ENCODE assay signal across 7 cellular contexts in genomic region chr1:16055613-16056520, GRCh38. TPM values are rescaled to one million over a fixed set of nuclear protein-coding genes. Genes with fewer than 3 reads are reported as not detected.
A peak's percentile ranks its signal among the peaks of the same experiment; 100 is the strongest.
DNase-seq lines count a peak whose midpoint lies in the region; ATAC-seq, FAIRE-seq and TF ChIP-seq lines count a peak whose summit lies in the region.

No MANE protein-coding gene starts in this region.

- peaks cover 0 to 4% of the 10 kb centered on the region in 2 experiments for H3K27me3 ChIP-seq in endothelial cell of umbilical vein (ENCODE audit: control insufficient read depth in 2 of 2, insufficient read depth in 2 of 2, low read length in 2 of 2)

- DNase-seq in GM13977 (ENCODE audit: low spot score) (peak; percentile 95), HTR-8/SVneo (ENCODE audit: insufficient read length, low spot score) (peak; percentile 79), NOMO-1 treated with dmso at 0.1 percent for 144 hours (lab: John Stamatoyannopoulos, UW; ENCODE audit: unreplicated experiment) (peak; percentile 25), endothelial cell of umbilical vein (ENCODE audit: low read depth, low spot score) (peak; percentile 78), mucosa of descending colon (peak; percentile 87 to 95 (median 93))
- peak; percentile 60 to 81 (median 75) for DNase-seq in activated CD8-positive, alpha-beta memory T cell treated with anti-CD3 and anti-CD28 coated beads for 48 hours (ENCODE audit: low read depth in 2 of 3, low spot score in 2 of 3)
- DNase-seq in stimulated activated CD8-positive, alpha-beta memory T cell treated with anti-CD3 and anti-CD28 coated beads, Interleukin-4, amount 100 ng/mL, for 4 hours (ENCODE audit: low read depth in 2 of 2, low spot score in 1 of 2): peak; percentile 69 to 81

- no TSS peak for BruUV-seq in endothelial cell of umbilical vein (replicated peaks; lab: Mats Ljungman, UMichigan)

- H3K36me3 ChIP-seq in endothelial cell of umbilical vein (ENCODE audit: control insufficient read depth in 2 of 2, extremely low read depth in 1 of 2, insufficient read depth in 2 of 2, low read length in 2 of 2) (no peaks in the 10 kb centered on the region), mucosa of descending colon (ENCODE audit: low read depth) (no peaks in the 10 kb centered on the region)

- no peak overlapping the region for H3K27ac ChIP-seq in endothelial cell of umbilical vein (ENCODE audit: insufficient read depth, low read depth, low read length)

- no peaks in the 10 kb centered on the region for H3K79me2 ChIP-seq in endothelial cell of umbilical vein (ENCODE audit: control insufficient read depth, insufficient read depth, low read length)

- H3K4me3 ChIP-seq in endothelial cell of umbilical vein (replicated peaks in 1 of 3; ENCODE audit: insufficient read depth in 1 of 3, low read depth in 1 of 3, low read length in 3 of 3) (no peak overlapping the region), mucosa of descending colon (no peak overlapping the region)

- H2AFZ ChIP-seq in endothelial cell of umbilical vein (ENCODE audit: low read depth, low read length): no peak overlapping the region

- no peaks in the 10 kb centered on the region for H4K20me1 ChIP-seq in endothelial cell of umbilical vein (replicated peaks; ENCODE audit: control insufficient read depth, extremely low read depth, insufficient read depth, low read length)

- no peak for TF ChIP-seq POLR2A in endothelial cell of umbilical vein (IDR thresholded peaks at IDR 0.05; ENCODE audit: low read depth, low read length)

- POLR2A ChIA-PET in endothelial cell of umbilical vein (lab: Charles Lee): no interaction called here

- dilution Hi-C loops in endothelial cell of umbilical vein (cut with MboI; ENCODE audit: extremely low pct_ligation_motif_present, low sequenced_read_pairs): no loop called here

- in situ Hi-C loops in GM13977 (cut with MboI; ENCODE audit: low pct_unique_long_range_greater_than_20kb, low sequenced_read_pairs, unreplicated experiment): no loop called here

- H3K4me2 ChIP-seq in endothelial cell of umbilical vein (ENCODE audit: insufficient read depth, low read length): no peak overlapping the region

- intact Hi-C loops in endothelial cell of umbilical vein (cut with micrococcal nuclease) (loop anchor here (1.0 to 2.0 kb wide), 3 partner anchors 23 to 263 kb away; no protein-coding TSS in a partner anchor), mucosa of descending colon (cut with DNase I, micrococcal nuclease) (loop anchor here (2.0 to 10.0 kb wide), 2 partner anchors 47 to 51 kb away; partner anchors contain the start of gene SRARP (in 1 of the 2))

- CTCF ChIA-PET in endothelial cell of umbilical vein (lab: Charles Lee): interaction anchor here (0.6 to 3.6 kb wide), 9 partner anchors 11 to 264 kb away, joined by 3 to 19 read pairs (median 3); no protein-coding TSS in a partner anchor

- FAIRE-seq in HTR-8/SVneo (lab: Jason Lieb, UNC) (peak; percentile 20), endothelial cell of umbilical vein (lab: Jason Lieb, UNC) (peak; percentile 81)

- H3K9me3 ChIP-seq in endothelial cell of umbilical vein (replicated peaks; ENCODE audit: control insufficient read depth, insufficient read depth, low read length) (no peaks in the 10 kb centered on the region), mucosa of descending colon (no peaks in the 10 kb centered on the region)

- no peaks in the 10 kb centered on the region for H3K4me1 ChIP-seq in endothelial cell of umbilical vein (ENCODE audit: control insufficient read depth, extremely low read depth, insufficient read depth, low read length)
- peaks cover 4% of the 10 kb centered on the region for H3K4me1 ChIP-seq in mucosa of descending colon (ENCODE audit: low read depth)

- TF ChIP-seq CTCF in GM13977 (IDR thresholded peaks at IDR 0.05; ENCODE audit: extremely low read depth, insufficient read depth, missing control alignments) (peak; percentile 97), endothelial cell of umbilical vein (IDR thresholded peaks at IDR 0.05; ENCODE audit: extremely low read depth in 1 of 2, insufficient read depth in 1 of 2, low read depth in 1 of 2, low read length in 2 of 2) (peak; percentile 77 to 95), mucosa of descending colon (IDR thresholded peaks at IDR 0.05) (peak; percentile 95)

- no peak overlapping the region for H3K9ac ChIP-seq in endothelial cell of umbilical vein (replicated peaks; ENCODE audit: extremely low read depth, insufficient read depth, low read length)

- H3K9me1 ChIP-seq in endothelial cell of umbilical vein (replicated peaks; ENCODE audit: control insufficient read depth, extremely low read depth, insufficient read depth, low read length): no peaks in the 10 kb centered on the region

- ATAC-seq in mucosa of descending colon: peak; percentile 94

TF ChIP-seq in endothelial cell of umbilical vein, 7 proteins besides CTCF, POLR2A, EP300 and RAD21:
- TF ChIP-seq EZH2 (IDR thresholded peaks at IDR 0.05; ENCODE audit: borderline replicate concordance, low read depth, low read length, severe bottlenecking) (no peak), GATA2 (IDR thresholded peaks at IDR 0.05; ENCODE audit: insufficient read depth, insufficient read length, low read depth, low read length) (no peak), POLR2AphosphoS5 (IDR thresholded peaks at IDR 0.05; ENCODE audit: insufficient read depth, low read depth, low read length) (no peak), JUN (IDR thresholded peaks at IDR 0.05; ENCODE audit: borderline replicate concordance, insufficient read depth, insufficient read length, low read depth) (no peak), FOS (IDR thresholded peaks at IDR 0.05; ENCODE audit: borderline replicate concordance, insufficient read depth, low read length) (no peak), MYC (IDR thresholded peaks at IDR 0.05; ENCODE audit: low read depth, low read length) (no peak)
- TF ChIP-seq, protein P1, sequence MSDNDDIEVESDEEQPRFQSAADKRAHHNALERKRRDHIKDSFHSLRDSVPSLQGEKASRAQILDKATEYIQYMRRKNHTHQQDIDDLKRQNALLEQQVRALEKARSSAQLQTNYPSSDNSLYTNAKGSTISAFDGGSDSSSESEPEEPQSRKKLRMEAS (IDR thresholded peaks at IDR 0.05; ENCODE audit: insufficient read depth, insufficient read length): no peak

RNA-seq across cellular contexts. Expression of gene CLCNKB, which starts 12.3 kb away (rescaled TPM):
- total RNA-seq in endothelial cell of umbilical vein: not detected in 2 replicates
- polyA plus RNA-seq in endothelial cell of umbilical vein: 0.18 and 0.40 TPM in 2 replicates
- 0.10 TPM in 2 replicates for polyA plus RNA-seq in endothelial cell of umbilical vein (2011; cell fraction: cytosol; rRNA removed)
- polyA plus RNA-seq in endothelial cell of umbilical vein (2011; cell fraction: nucleus; rRNA removed): 0.53 and 0.60 TPM in 2 replicates
- not detected in 2 replicates for polyA plus RNA-seq in endothelial cell of umbilical vein (2012)
- 1.2 TPM in 1 of 2 replicates, not detected in the other for polyA minus RNA-seq in endothelial cell of umbilical vein
- polyA minus RNA-seq in endothelial cell of umbilical vein (2011; cell fraction: cytosol; rRNA and poly(A)+ RNA removed): not detected
- polyA minus RNA-seq in endothelial cell of umbilical vein (2011; cell fraction: nucleus; rRNA and poly(A)+ RNA removed): not detected in 2 replicates
- 1 to 10 TPM in 1 of 3 donors, not detected in 2; 1.2 TPM for total RNA-seq in mucosa of descending colon

RNA-seq across cellular contexts. Expression of gene FAM131C, which starts 17.6 kb away (rescaled TPM):
- total RNA-seq in endothelial cell of umbilical vein (0.44 TPM in 1 of 2 replicates, not detected in the other), mucosa of descending colon (1 to 10 TPM in 1 of 3 donors, not detected in 2; 3.5 TPM)
- 0.23 and 0.32 TPM in 2 replicates for polyA plus RNA-seq in endothelial cell of umbilical vein
- 0.17 and 0.23 TPM in 2 replicates for polyA plus RNA-seq in endothelial cell of umbilical vein (2011; cell fraction: cytosol; rRNA removed)
- polyA plus RNA-seq in endothelial cell of umbilical vein (2011; cell fraction: nucleus; rRNA removed): 0.13 and 0.25 TPM in 2 replicates
- 0.70 and 1.3 TPM in 2 replicates for polyA plus RNA-seq in endothelial cell of umbilical vein (2012)
- polyA minus RNA-seq in endothelial cell of umbilical vein: not detected in 2 replicates
- 1.3 TPM for polyA minus RNA-seq in endothelial cell of umbilical vein (2011; cell fraction: cytosol; rRNA and poly(A)+ RNA removed)
- not detected in 2 replicates for polyA minus RNA-seq in endothelial cell of umbilical vein (2011; cell fraction: nucleus; rRNA and poly(A)+ RNA removed)

RNA-seq across cellular contexts. Expression of gene CLCNKA, which starts 34.0 kb away (rescaled TPM):
- total RNA-seq in endothelial cell of umbilical vein (not detected in 2 replicates), mucosa of descending colon (1 to 10 TPM in 2 of 3 donors, not detected in 1; 1.3 to 3.4 TPM)
- polyA plus RNA-seq in endothelial cell of umbilical vein: not detected in 2 replicates
- not detected in 2 replicates for polyA plus RNA-seq in endothelial cell of umbilical vein (2011; cell fraction: cytosol; rRNA removed)
- polyA plus RNA-seq in endothelial cell of umbilical vein (2011; cell fraction: nucleus; rRNA removed): 0.17 TPM in 1 of 2 replicates, not detected in the other
- polyA plus RNA-seq in endothelial cell of umbilical vein (2012): not detected in 2 replicates
- polyA minus RNA-seq in endothelial cell of umbilical vein: not detected in 2 replicates
- polyA minus RNA-seq in endothelial cell of umbilical vein (2011; cell fraction: cytosol; rRNA and poly(A)+ RNA removed): not detected
- not detected in 2 replicates for polyA minus RNA-seq in endothelial cell of umbilical vein (2011; cell fraction: nucleus; rRNA and poly(A)+ RNA removed)

RNA-seq across cellular contexts. Expression of gene HSPB7, which starts 38.0 kb away (rescaled TPM):
- not detected in 2 replicates for total RNA-seq in endothelial cell of umbilical vein
- polyA plus RNA-seq in endothelial cell of umbilical vein: not detected in 2 replicates
- not detected in 2 replicates for polyA plus RNA-seq in endothelial cell of umbilical vein (2011; cell fraction: cytosol; rRNA removed)
- not detected in 2 replicates for polyA plus RNA-seq in endothelial cell of umbilical vein (2011; cell fraction: nucleus; rRNA removed)
- polyA plus RNA-seq in endothelial cell of umbilical vein (2012): not detected in 2 replicates
- not detected in 2 replicates for polyA minus RNA-seq in endothelial cell of umbilical vein
- 0.51 TPM for polyA minus RNA-seq in endothelial cell of umbilical vein (2011; cell fraction: cytosol; rRNA and poly(A)+ RNA removed)
- polyA minus RNA-seq in endothelial cell of umbilical vein (2011; cell fraction: nucleus; rRNA and poly(A)+ RNA removed): not detected in 2 replicates
- total RNA-seq in mucosa of descending colon: 10 to 100 TPM in 2 of 3 donors, 1 to 10 TPM in 1; 1.5 to 78.0 (median 13.0) TPM

RNA-seq across cellular contexts. Expression of gene SRARP, which starts 51.8 kb away (rescaled TPM):
- total RNA-seq in endothelial cell of umbilical vein (not detected in 2 replicates), mucosa of descending colon (not detected)
- polyA plus RNA-seq in endothelial cell of umbilical vein: not detected in 2 replicates
- not detected in 2 replicates for polyA plus RNA-seq in endothelial cell of umbilical vein (2011; cell fraction: cytosol; rRNA removed)
- polyA plus RNA-seq in endothelial cell of umbilical vein (2011; cell fraction: nucleus; rRNA removed): not detected in 2 replicates
- polyA plus RNA-seq in endothelial cell of umbilical vein (2012): not detected in 2 replicates
- not detected in 2 replicates for polyA minus RNA-seq in endothelial cell of umbilical vein
- not detected for polyA minus RNA-seq in endothelial cell of umbilical vein (2011; cell fraction: cytosol; rRNA and poly(A)+ RNA removed)
- polyA minus RNA-seq in endothelial cell of umbilical vein (2011; cell fraction: nucleus; rRNA and poly(A)+ RNA removed): not detected in 2 replicates

Comparison
In these comparisons a context has a peak if more than half of its experiments do, and no peak if none do; other contexts are left out.
1. DNase-seq: peak in every context shown above with its lines; median percentile 95 in GM13977; 93 in mucosa of descending colon; 79 in HTR-8/SVneo; 78 in endothelial cell of umbilical vein; 75 in activated CD8-positive, alpha-beta memory T cell treated with anti-CD3 and anti-CD28 coated beads for 48 hours; 75 in stimulated activated CD8-positive, alpha-beta memory T cell treated with anti-CD3 and anti-CD28 coated beads, Interleukin-4, amount 100 ng/mL, for 4 hours; 25 in NOMO-1 treated with dmso at 0.1 percent for 144 hours.